In genomic region chr1:17943506-17943905, GRCh38 we compare ENCODE assay signal across 33 cellular contexts.
"Had no signal": no experiment of that assay in that cellular context is flagged by ENCODE, and none has a peak within 500 bp of the region (broad histone marks: within the 10 kb centered on the region; RNA-seq: fewer than 3 reads in every experiment).

No MANE protein-coding gene starts in this region.

- DNase-seq: activated effector memory CD4-positive, alpha-beta T cell treated with anti-CD3 and anti-CD28 coated beads, Interleukin-2, amount 50 U/mL, for 16 hours; activated effector memory CD4-positive, alpha-beta T cell treated with Interleukin-2 at 50 U/mL for 16 hours; activated gamma-delta T cell; activated gamma-delta T cell treated with Interleukin-2 at 50 U/mL for 16 hours; activated naive CD4-positive, alpha-beta T cell; activated naive CD4-positive, alpha-beta T cell treated with anti-CD3 and anti-CD28 coated beads for 36 hours; activated naive CD4-positive, alpha-beta T cell treated with anti-CD3 and anti-CD28 coated beads, Interleukin-2, amount 10 ng/mL, durations not matched to agents 7 days and 5 days; activated naive CD4-positive, alpha-beta T cell treated with anti-CD3 and anti-CD28 coated beads, Interleukin-2, amount 50 U/mL, for 16 hours; activated naive CD4-positive, alpha-beta T cell treated with Interleukin-2 at 50 U/mL for 16 hours; activated naive CD8-positive, alpha-beta T cell treated with anti-CD3 and anti-CD28 coated beads for 36 hours; activated naive CD8-positive, alpha-beta T cell treated with anti-CD3 and anti-CD28 coated beads, Interleukin-2, amount 10 ng/mL, durations not matched to agents 7 days and 5 days; activated naive CD8-positive, alpha-beta T cell treated with anti-CD3 and anti-CD28 coated beads, Interleukin-2, amount 50 U/mL, for 24 hours; activated T-cell treated with anti-CD3 and anti-CD28 coated beads, Interleukin-2, amount 50 U/mL, for 24 hours; activated T-cell treated with anti-CD3 and anti-CD28 coated beads, Interleukin-2, amount 50 U/mL, for 4 hours; activated T-cell treated with anti-CD3 and anti-CD28 coated beads, Interleukin-2, amount 50 U/mL, for 48 hours; activated T-cell treated with anti-CD3 and anti-CD28 coated beads, Interleukin-2, amount 50 U/mL, for 72 hours; adrenal gland; amniotic stem cell; amygdala; anterior cingulate cortex; aorta; body of pancreas; brain microvascular endothelial cell; central memory CD4-positive, alpha-beta T cell; cerebellar nuclear complex had no signal

- H3K4me3 Mint-ChIP-seq: activated naive CD4-positive, alpha-beta T cell treated with anti-CD3 and anti-CD28 coated beads for 36 hours; activated naive CD4-positive, alpha-beta T cell treated with anti-CD3 and anti-CD28 coated beads, Interleukin-2, amount 10 ng/mL, durations not matched to agents 7 days and 5 days; activated naive CD4-positive, alpha-beta T cell treated with anti-CD3 and anti-CD28 coated beads, Interleukin-2, amount 50 U/mL, for 24 hours; activated naive CD8-positive, alpha-beta T cell; activated naive CD8-positive, alpha-beta T cell treated with anti-CD3 and anti-CD28 coated beads for 36 hours; activated naive CD8-positive, alpha-beta T cell treated with anti-CD3 and anti-CD28 coated beads, Interleukin-2, amount 10 ng/mL, durations not matched to agents 7 days and 5 days; activated naive CD8-positive, alpha-beta T cell treated with anti-CD3 and anti-CD28 coated beads, Interleukin-2, amount 50 U/mL, for 24 hours; activated T-cell treated with anti-CD3 and anti-CD28 coated beads, Interleukin-2, amount 50 U/mL, for 24 hours; activated T-cell treated with anti-CD3 and anti-CD28 coated beads, Interleukin-2, amount 50 U/mL, for 4 hours; activated T-cell treated with anti-CD3 and anti-CD28 coated beads, Interleukin-2, amount 50 U/mL, for 72 hours; activated T-helper 1 cell treated with anti-CD3 and anti-CD28 coated beads, Interleukin-12 subunit alpha, Interleukin-12 subunit beta, Interleukin-2, Interleukin-4 antibody, amounts not matched to agents 30 ng/mL and 10 ng/mL and 1 ng/mL, durations not matched to agents 14 hours and 24 hours and 36 hours; activated T-helper 17 cell treated with anti-CD3 and anti-CD28 coated beads, Interleukin-2, amount 50 U/mL, for 72 hours; brain; central memory CD8-positive, alpha-beta T cell had no signal

- H3K9me3 Mint-ChIP-seq: activated naive CD4-positive, alpha-beta T cell treated with anti-CD3 and anti-CD28 coated beads for 36 hours; activated naive CD4-positive, alpha-beta T cell treated with anti-CD3 and anti-CD28 coated beads, Interleukin-2, amount 10 ng/mL, durations not matched to agents 7 days and 5 days; activated naive CD4-positive, alpha-beta T cell treated with anti-CD3 and anti-CD28 coated beads, Interleukin-2, amount 50 U/mL, for 24 hours; activated naive CD4-positive, alpha-beta T cell treated with anti-CD3 and anti-CD28 coated beads, Interleukin-2, amount 50 U/mL, for 72 hours; activated naive CD8-positive, alpha-beta T cell treated with anti-CD3 and anti-CD28 coated beads for 36 hours; activated naive CD8-positive, alpha-beta T cell treated with anti-CD3 and anti-CD28 coated beads, Interleukin-2, amount 10 ng/mL, durations not matched to agents 7 days and 5 days; activated naive CD8-positive, alpha-beta T cell treated with anti-CD3 and anti-CD28 coated beads, Interleukin-2, amount 50 U/mL, for 24 hours; activated T-cell treated with anti-CD3 and anti-CD28 coated beads, Interleukin-2, amount 50 U/mL, for 24 hours; activated T-cell treated with anti-CD3 and anti-CD28 coated beads, Interleukin-2, amount 50 U/mL, for 4 hours; activated T-cell treated with anti-CD3 and anti-CD28 coated beads, Interleukin-2, amount 50 U/mL, for 72 hours; activated T-helper 1 cell treated with anti-CD3 and anti-CD28 coated beads, Interleukin-12 subunit alpha, Interleukin-12 subunit beta, Interleukin-2, Interleukin-4 antibody, amounts not matched to agents 30 ng/mL and 10 ng/mL and 1 ng/mL, durations not matched to agents 14 hours and 24 hours and 36 hours; activated T-helper 17 cell treated with anti-CD3 and anti-CD28 coated beads, Interleukin-2, amount 50 U/mL, for 72 hours; activated T-helper 2 cell treated with anti-CD3 and anti-CD28 coated beads, Interferon-gamma antibody, Interleukin-2, Interleukin-4, amounts not matched to agents 10 μg/mL and 5 μg/mL and 100 μg/mL, durations not matched to agents 14 hours and 24 hours and 36 hours; central memory CD8-positive, alpha-beta T cell had no signal

- H3K27me3 Mint-ChIP-seq: activated naive CD8-positive, alpha-beta T cell treated with anti-CD3 and anti-CD28 coated beads, Interleukin-2, amount 10 ng/mL, durations not matched to agents 7 days and 5 days had no signal

- H3K27ac Mint-ChIP-seq: activated naive CD4-positive, alpha-beta T cell treated with anti-CD3 and anti-CD28 coated beads for 36 hours; activated naive CD4-positive, alpha-beta T cell treated with anti-CD3 and anti-CD28 coated beads, Interleukin-2, amount 10 ng/mL, durations not matched to agents 7 days and 5 days; activated naive CD4-positive, alpha-beta T cell treated with anti-CD3 and anti-CD28 coated beads, Interleukin-2, amount 50 U/mL, for 24 hours; activated naive CD4-positive, alpha-beta T cell treated with anti-CD3 and anti-CD28 coated beads, Interleukin-2, amount 50 U/mL, for 72 hours; activated naive CD8-positive, alpha-beta T cell; activated naive CD8-positive, alpha-beta T cell treated with anti-CD3 and anti-CD28 coated beads for 36 hours; activated naive CD8-positive, alpha-beta T cell treated with anti-CD3 and anti-CD28 coated beads, Interleukin-2, amount 10 ng/mL, durations not matched to agents 7 days and 5 days; activated naive CD8-positive, alpha-beta T cell treated with anti-CD3 and anti-CD28 coated beads, Interleukin-2, amount 50 U/mL, for 24 hours; activated T-cell treated with anti-CD3 and anti-CD28 coated beads, Interleukin-2, amount 50 U/mL, for 24 hours; activated T-cell treated with anti-CD3 and anti-CD28 coated beads, Interleukin-2, amount 50 U/mL, for 72 hours; activated T-helper 1 cell treated with anti-CD3 and anti-CD28 coated beads, Interleukin-12 subunit alpha, Interleukin-12 subunit beta, Interleukin-2, Interleukin-4 antibody, amounts not matched to agents 30 ng/mL and 10 ng/mL and 1 ng/mL, durations not matched to agents 14 hours and 24 hours and 36 hours; activated T-helper 17 cell treated with anti-CD3 and anti-CD28 coated beads, Interleukin-2, amount 50 U/mL, for 72 hours; activated T-helper 2 cell treated with anti-CD3 and anti-CD28 coated beads, Interferon-gamma antibody, Interleukin-2, Interleukin-4, amounts not matched to agents 10 μg/mL and 5 μg/mL and 100 μg/mL, durations not matched to agents 14 hours and 24 hours and 36 hours; brain had no signal

- ATAC-seq: activated naive CD4-positive, alpha-beta T cell treated with anti-CD3 and anti-CD28 coated beads, Interleukin-2, amount 50 U/mL, for 72 hours; activated naive CD8-positive, alpha-beta T cell treated with anti-CD3 and anti-CD28 coated beads, Interleukin-2, amount 50 U/mL, for 24 hours; activated T-cell treated with anti-CD3 and anti-CD28 coated beads, Interleukin-2, amount 50 U/mL, for 4 hours; activated T-cell treated with anti-CD3 and anti-CD28 coated beads, Interleukin-2, amount 50 U/mL, for 72 hours; activated T-helper 17 cell treated with anti-CD3 and anti-CD28 coated beads, Interleukin-2, amount 50 U/mL, for 72 hours; body of pancreas had no signal

- H3K36me3 Mint-ChIP-seq: activated naive CD4-positive, alpha-beta T cell treated with anti-CD3 and anti-CD28 coated beads, Interleukin-2, amount 10 ng/mL, durations not matched to agents 7 days and 5 days; activated naive CD4-positive, alpha-beta T cell treated with anti-CD3 and anti-CD28 coated beads, Interleukin-2, amount 50 U/mL, for 24 hours; activated naive CD4-positive, alpha-beta T cell treated with anti-CD3 and anti-CD28 coated beads, Interleukin-2, amount 50 U/mL, for 72 hours; activated naive CD8-positive, alpha-beta T cell; activated naive CD8-positive, alpha-beta T cell treated with anti-CD3 and anti-CD28 coated beads for 36 hours; activated naive CD8-positive, alpha-beta T cell treated with anti-CD3 and anti-CD28 coated beads, Interleukin-2, amount 10 ng/mL, durations not matched to agents 7 days and 5 days; brain had no signal

- H3K4me1 Mint-ChIP-seq: activated naive CD4-positive, alpha-beta T cell treated with anti-CD3 and anti-CD28 coated beads, Interleukin-2, amount 10 ng/mL, durations not matched to agents 7 days and 5 days; activated naive CD4-positive, alpha-beta T cell treated with anti-CD3 and anti-CD28 coated beads, Interleukin-2, amount 50 U/mL, for 24 hours; activated naive CD8-positive, alpha-beta T cell treated with anti-CD3 and anti-CD28 coated beads for 36 hours; activated naive CD8-positive, alpha-beta T cell treated with anti-CD3 and anti-CD28 coated beads, Interleukin-2, amount 10 ng/mL, durations not matched to agents 7 days and 5 days; activated naive CD8-positive, alpha-beta T cell treated with anti-CD3 and anti-CD28 coated beads, Interleukin-2, amount 50 U/mL, for 24 hours; activated T-helper 17 cell treated with anti-CD3 and anti-CD28 coated beads, Interleukin-2, amount 50 U/mL, for 72 hours; central memory CD8-positive, alpha-beta T cell had no signal
